ENCODE assay signal across 22 cellular contexts in the genomic region with DNA sequence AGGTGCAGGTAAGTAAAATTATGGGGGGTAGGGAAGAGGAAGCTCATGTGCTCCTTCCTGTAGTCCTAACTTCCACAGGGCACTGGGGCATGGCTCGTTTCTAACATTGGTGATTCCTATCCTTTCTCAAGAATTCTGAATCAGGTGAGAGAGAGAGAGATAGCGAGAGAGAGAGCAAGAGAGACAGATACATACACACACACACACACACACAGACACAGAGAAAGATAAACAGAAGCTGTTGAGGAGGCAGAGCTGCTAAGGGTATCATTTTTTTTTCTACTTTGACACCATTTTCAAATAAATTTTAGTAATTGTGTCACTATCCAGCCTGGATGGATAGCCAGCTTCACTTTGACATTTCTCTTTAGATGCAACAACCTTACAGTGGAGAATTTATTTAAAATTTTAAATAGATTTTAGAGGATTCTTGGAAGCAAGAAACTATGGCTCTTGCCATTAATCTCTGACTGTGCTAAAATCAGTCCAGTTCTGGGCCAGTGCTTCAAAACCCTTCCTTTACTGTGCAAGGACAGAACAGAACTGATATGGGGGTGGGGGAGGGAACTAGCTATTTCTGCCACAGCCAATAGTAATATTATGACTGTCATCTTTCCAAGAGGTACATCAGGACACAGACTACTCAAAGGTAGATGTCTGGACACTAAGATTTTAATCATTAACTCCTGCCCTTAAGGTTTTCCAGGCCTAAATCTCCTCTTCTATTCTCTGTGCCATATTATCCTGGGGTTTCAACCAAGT. TPM values are rescaled to one million over a fixed set of nuclear protein-coding genes. Genes with fewer than 3 reads are reported as not detected.
A peak's percentile ranks its signal among the peaks of the same experiment; 100 is the strongest.
DNase-seq lines count a peak whose midpoint lies in the region; ATAC-seq, FAIRE-seq and TF ChIP-seq lines count a peak whose summit lies in the region.
"Had no signal": no experiment of that assay in that cellular context is flagged by ENCODE, and none has a peak within 500 bp of the region (broad histone marks: within the 10 kb centered on the region; RNA-seq: fewer than 3 reads in every experiment).

No MANE protein-coding gene starts in this region.

- no peaks in the 10 kb centered on the region for H3K36me3 ChIP-seq in heart left ventricle
- no peaks in the 10 kb centered on the region for H3K36me3 ChIP-seq in right atrium auricular region
- no peaks in the 10 kb centered on the region for H3K36me3 ChIP-seq in psoas muscle (ENCODE audit: insufficient read depth in 1 of 2, low read depth in 1 of 2)
- H3K36me3 ChIP-seq in HAP-1 (replicated peaks): no peaks in the 10 kb centered on the region
- H3K36me3 ChIP-seq in testis (ENCODE audit: low read depth, missing control alignments): no peaks in the 10 kb centered on the region

- FAIRE-seq in HTR-8/SVneo (lab: Jason Lieb, UNC): no peak
- FAIRE-seq: A549, G401.6, GM18507 had no signal

- DNase-seq in heart left ventricle (no peak), right atrium auricular region (ENCODE audit: low spot score) (no peak), left kidney (ENCODE audit: low read depth, low spot score) (peak; percentile 61), psoas muscle (no peak), HAP-1 (ENCODE audit: low spot score in 2 of 2) (no peak), testis (no peak), HTR-8/SVneo (ENCODE audit: insufficient read length, low spot score) (no peak)
- DNase-seq: NCI-H1092 treated with DMSO at 0.1 percent for 48 hours; NCI-H1436 treated with DMSO at 0.1 percent for 48 hours; NCI-H1930; NCI-H345; NCI-H524; NCI-H774; NK-92 treated with Interleukin-12 subunit alpha and Interleukin-12 subunit beta, amount 100 ng/mL, for 24 hours had no signal

- no peak overlapping the region for H3K4me3 ChIP-seq in heart left ventricle
- H3K4me3 ChIP-seq in right atrium auricular region: no peak overlapping the region
- no peak overlapping the region for H3K4me3 ChIP-seq in psoas muscle
- no peak overlapping the region for H3K4me3 ChIP-seq in HAP-1
- no peak overlapping the region for H3K4me3 ChIP-seq in testis
- H3K4me3 ChIP-seq: A549, GM23338 had no signal

- intact Hi-C loops in heart left ventricle (cut with DNase I) (no loop called here), psoas muscle (cut with DNase I) (loop anchor here in 1 of 2 donors (5.0 kb wide), 1 partner anchor 94 kb away; no protein-coding TSS in a partner anchor), testis (cut with DNase I; ENCODE audit: low total_unique reads) (no loop called here)

- H3K27ac ChIP-seq in heart left ventricle (peak overlapping the region in 8 of 12 donors; percentile 2 to 68 (median 22)), right atrium auricular region (peak overlapping the region in 1 of 2 donors; percentile 53), psoas muscle (peak overlapping the region; percentile 76), testis (no peak overlapping the region)
- H3K27ac ChIP-seq: A549, HL-60, KMS-11, RWPE1 had no signal

- peak; percentile 24 to 54 (median 35) for ATAC-seq in heart left ventricle
- no peak for ATAC-seq in psoas muscle
- ATAC-seq: A549, GM23338, HCT116 had no signal

- in situ Hi-C loops in HAP-1 (cut with MboI; ENCODE audit: low sequenced_read_pairs): no loop called here

- 56 to 69% (median 56%) methylated on average over 2 of the region's 2 CpGs for WGBS in heart left ventricle, 4 donors
- WGBS in psoas muscle, 3 donors: 81 to 84% (median 83%) methylated on average over 2 of the region's 2 CpGs
- WGBS in testis, 2 donors: 83 to 85% methylated on average over 2 of the region's 2 CpGs

- H3K4me1 ChIP-seq in heart left ventricle: peaks cover 0 to 19% (median 9%) of the 10 kb centered on the region in 12 donors
- H3K4me1 ChIP-seq in right atrium auricular region: peaks cover 0 to 7% of the 10 kb centered on the region in 2 donors
- peaks cover 34% of the 10 kb centered on the region for H3K4me1 ChIP-seq in psoas muscle
- peaks cover 6% of the 10 kb centered on the region for H3K4me1 ChIP-seq in HAP-1
- no peaks in the 10 kb centered on the region for H3K4me1 ChIP-seq in testis
- H3K4me1 ChIP-seq: A549 had no signal

- TF ChIP-seq CTCF in heart left ventricle (IDR thresholded peaks at IDR 0.05) (no peak), right atrium auricular region (IDR thresholded peaks at IDR 0.05) (no peak), psoas muscle (IDR thresholded peaks at IDR 0.05) (no peak), testis (IDR thresholded peaks at IDR 0.05) (no peak)

- H3K27me3 ChIP-seq in heart left ventricle (no peaks in the 10 kb centered on the region), right atrium auricular region (no peaks in the 10 kb centered on the region), psoas muscle (ENCODE audit: insufficient read depth in 3 of 3, low read length in 2 of 3) (no peaks in the 10 kb centered on the region), HAP-1 (ENCODE audit: low read depth) (no peaks in the 10 kb centered on the region), testis (no peaks in the 10 kb centered on the region)

- H3K9me3 ChIP-seq in heart left ventricle (no peaks in the 10 kb centered on the region), right atrium auricular region (no peaks in the 10 kb centered on the region), psoas muscle (no peaks in the 10 kb centered on the region), HAP-1 (no peaks in the 10 kb centered on the region), testis (no peaks in the 10 kb centered on the region)
- H3K9me3 ChIP-seq: A549 had no signal

- TF ChIP-seq POLR2A in heart left ventricle (IDR thresholded peaks at IDR 0.05) (no peak), testis (IDR thresholded peaks at IDR 0.05) (no peak)

RNA-seq across cellular contexts. Expression of a gene that starts 14.6 kb away (rescaled TPM):
- 10 to 100 TPM; 11.0 to 17.0 (median 14.9) TPM for total RNA-seq in heart left ventricle
- polyA plus RNA-seq in heart left ventricle: 10 to 100 TPM; 13.9 to 25.5 TPM
- 10 to 100 TPM; 13.0 to 13.9 TPM for total RNA-seq in right atrium auricular region
- total RNA-seq in psoas muscle: 10 to 100 TPM; 17.0 to 21.8 (median 19.9) TPM
- polyA plus RNA-seq in psoas muscle: 10 to 100 TPM; 23.8 to 43.3 (median 43.0) TPM
- 10 to 100 TPM; 21.2 to 26.9 TPM for total RNA-seq in testis
- polyA plus RNA-seq in testis (ENCODE audit: insufficient read depth, low read depth, low replicate concordance): 33.5 TPM

RNA-seq across cellular contexts. Expression of a gene that starts 18.9 kb away (rescaled TPM):
- total RNA-seq in heart left ventricle (10 to 100 TPM; 30.4 to 60.5 (median 38.2) TPM), right atrium auricular region (10 to 100 TPM; 18.3 to 24.8 TPM), psoas muscle (100 to 1,000 TPM in 2 of 4 donors, 10 to 100 TPM in 2; 53.9 to 119 (median 92.3) TPM), testis (10 to 100 TPM; 38.5 to 40.5 TPM)
- polyA plus RNA-seq in heart left ventricle (10 to 100 TPM; 15.2 to 16.9 TPM), psoas muscle (10 to 100 TPM; 27.2 to 38.3 (median 36.7) TPM), testis (ENCODE audit: insufficient read depth, low read depth, low replicate concordance) (18.7 TPM)

RNA-seq across cellular contexts. Expression of a gene that starts 40.0 kb away (rescaled TPM):
- total RNA-seq in heart left ventricle (10 to 100 TPM in 5 of 9 donors, 1 to 10 TPM in 4; 6.0 to 17.0 (median 10.5) TPM), right atrium auricular region (1 to 10 TPM; 5.9 to 9.4 TPM), psoas muscle (10 to 100 TPM in 3 of 4 donors, 1 to 10 TPM in 1; 6.3 to 11.4 (median 11.2) TPM), testis (10 to 100 TPM; 22.8 to 24.7 TPM)
- polyA plus RNA-seq in heart left ventricle (1 to 10 TPM; 6.7 to 9.2 TPM), psoas muscle (10 to 100 TPM; 11.3 to 16.2 (median 12.2) TPM), testis (ENCODE audit: insufficient read depth, low read depth, low replicate concordance) (55.2 TPM)

Comparison
In these comparisons a context has a peak if more than half of its experiments do, and no peak if none do; other contexts are left out.
1. ATAC-seq: peak in heart left ventricle (4 of 4); none in psoas muscle (0 of 4).
2. H3K27ac ChIP-seq: peak in heart left ventricle (8 of 12) and psoas muscle (single experiment); none in testis (0 of 2).